In the genomic region with DNA sequence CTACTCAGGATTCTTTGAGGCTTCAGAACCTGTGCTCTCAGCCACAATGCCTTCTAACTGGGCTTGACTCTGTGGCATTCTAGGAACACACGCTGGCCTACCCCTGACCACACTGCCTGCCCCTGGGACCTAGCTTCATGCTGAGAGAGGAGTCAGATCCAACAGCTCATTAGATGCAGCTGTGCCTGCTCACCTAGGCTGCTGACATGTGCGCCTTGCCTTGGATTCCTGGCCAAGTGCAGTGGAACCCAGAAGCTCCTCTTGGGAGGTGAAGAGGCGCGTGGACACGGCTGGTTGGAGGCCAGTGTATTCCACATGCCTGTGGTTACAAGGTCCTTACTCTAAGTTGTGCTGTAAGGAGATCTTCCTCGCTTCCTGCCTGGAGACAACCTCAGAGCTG, we compare ENCODE assay signal across 1 cellular context.
TF ChIP-seq lines count a peak whose summit lies in the region.

No MANE protein-coding gene starts in this region.

TF ChIP-seq in GM23338, 12 proteins besides CTCF, POLR2A, EP300 and RAD21 (continued from another document):
- TF ChIP-seq, protein P1, sequence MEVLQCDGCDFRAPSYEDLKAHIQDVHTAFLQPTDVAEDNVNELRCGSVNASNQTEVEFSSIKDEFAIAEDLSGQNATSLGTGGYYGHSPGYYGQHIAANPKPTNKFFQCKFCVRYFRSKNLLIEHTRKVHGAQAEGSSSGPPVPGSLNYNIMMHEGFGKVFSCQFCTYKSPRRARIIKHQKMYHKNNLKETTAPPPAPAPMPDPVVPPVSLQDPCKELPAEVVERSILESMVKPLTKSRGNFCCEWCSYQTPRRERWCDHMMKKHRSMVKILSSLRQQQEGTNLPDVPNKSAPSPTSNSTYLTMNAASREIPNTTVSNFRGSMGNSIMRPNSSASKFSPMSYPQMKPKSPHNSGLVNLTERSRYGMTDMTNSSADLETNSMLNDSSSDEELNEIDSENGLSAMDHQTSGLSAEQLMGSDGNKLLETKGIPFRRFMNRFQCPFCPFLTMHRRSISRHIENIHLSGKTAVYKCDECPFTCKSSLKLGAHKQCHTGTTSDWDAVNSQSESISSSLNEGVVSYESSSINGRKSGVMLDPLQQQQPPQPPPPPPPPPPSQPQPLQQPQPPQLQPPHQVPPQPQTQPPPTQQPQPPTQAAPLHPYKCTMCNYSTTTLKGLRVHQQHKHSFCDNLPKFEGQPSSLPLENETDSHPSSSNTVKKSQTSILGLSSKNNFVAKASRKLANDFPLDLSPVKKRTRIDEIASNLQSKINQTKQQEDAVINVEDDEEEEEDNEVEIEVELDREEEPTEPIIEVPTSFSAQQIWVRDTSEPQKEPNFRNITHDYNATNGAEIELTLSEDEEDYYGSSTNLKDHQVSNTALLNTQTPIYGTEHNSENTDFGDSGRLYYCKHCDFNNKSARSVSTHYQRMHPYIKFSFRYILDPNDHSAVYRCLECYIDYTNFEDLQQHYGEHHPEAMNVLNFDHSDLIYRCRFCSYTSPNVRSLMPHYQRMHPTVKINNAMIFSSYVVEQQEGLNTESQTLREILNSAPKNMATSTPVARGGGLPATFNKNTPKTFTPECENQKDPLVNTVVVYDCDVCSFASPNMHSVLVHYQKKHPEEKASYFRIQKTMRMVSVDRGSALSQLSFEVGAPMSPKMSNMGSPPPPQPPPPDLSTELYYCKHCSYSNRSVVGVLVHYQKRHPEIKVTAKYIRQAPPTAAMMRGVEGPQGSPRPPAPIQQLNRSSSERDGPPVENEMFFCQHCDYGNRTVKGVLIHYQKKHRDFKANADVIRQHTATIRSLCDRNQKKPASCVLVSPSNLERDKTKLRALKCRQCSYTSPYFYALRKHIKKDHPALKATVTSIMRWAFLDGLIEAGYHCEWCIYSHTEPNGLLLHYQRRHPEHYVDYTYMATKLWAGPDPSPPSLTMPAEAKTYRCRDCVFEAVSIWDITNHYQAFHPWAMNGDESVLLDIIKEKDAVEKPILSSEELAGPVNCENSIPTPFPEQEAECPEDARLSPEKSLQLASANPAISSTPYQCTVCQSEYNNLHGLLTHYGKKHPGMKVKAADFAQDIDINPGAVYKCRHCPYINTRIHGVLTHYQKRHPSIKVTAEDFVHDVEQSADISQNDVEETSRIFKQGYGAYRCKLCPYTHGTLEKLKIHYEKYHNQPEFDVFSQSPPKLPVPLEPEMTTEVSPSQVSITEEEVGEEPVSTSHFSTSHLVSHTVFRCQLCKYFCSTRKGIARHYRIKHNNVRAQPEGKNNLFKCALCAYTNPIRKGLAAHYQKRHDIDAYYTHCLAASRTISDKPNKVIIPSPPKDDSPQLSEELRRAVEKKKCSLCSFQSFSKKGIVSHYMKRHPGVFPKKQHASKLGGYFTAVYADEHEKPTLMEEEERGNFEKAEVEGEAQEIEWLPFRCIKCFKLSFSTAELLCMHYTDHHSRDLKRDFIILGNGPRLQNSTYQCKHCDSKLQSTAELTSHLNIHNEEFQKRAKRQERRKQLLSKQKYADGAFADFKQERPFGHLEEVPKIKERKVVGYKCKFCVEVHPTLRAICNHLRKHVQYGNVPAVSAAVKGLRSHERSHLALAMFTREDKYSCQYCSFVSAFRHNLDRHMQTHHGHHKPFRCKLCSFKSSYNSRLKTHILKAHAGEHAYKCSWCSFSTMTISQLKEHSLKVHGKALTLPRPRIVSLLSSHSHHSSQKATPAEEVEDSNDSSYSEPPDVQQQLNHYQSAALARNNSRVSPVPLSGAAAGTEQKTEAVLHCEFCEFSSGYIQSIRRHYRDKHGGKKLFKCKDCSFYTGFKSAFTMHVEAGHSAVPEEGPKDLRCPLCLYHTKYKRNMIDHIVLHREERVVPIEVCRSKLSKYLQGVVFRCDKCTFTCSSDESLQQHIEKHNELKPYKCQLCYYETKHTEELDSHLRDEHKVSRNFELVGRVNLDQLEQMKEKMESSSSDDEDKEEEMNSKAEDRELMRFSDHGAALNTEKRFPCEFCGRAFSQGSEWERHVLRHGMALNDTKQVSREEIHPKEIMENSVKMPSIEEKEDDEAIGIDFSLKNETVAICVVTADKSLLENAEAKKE (CRISPR knock-in tag; IDR thresholded peaks at IDR 0.05): no peak
- TF ChIP-seq ZNF114 (CRISPR knock-in tag; IDR thresholded peaks at IDR 0.05): no peak
- TF ChIP-seq POLR2AphosphoS5 (IDR thresholded peaks at IDR 0.05; ENCODE audit: low read depth): no peak
- no peak for TF ChIP-seq EZH2phosphoT487 (IDR thresholded peaks at IDR 0.05; ENCODE audit: unreplicated experiment)
- no peak for TF ChIP-seq JUNB (IDR thresholded peaks at IDR 0.05; ENCODE audit: unreplicated experiment)
- TF ChIP-seq STAT1 (IDR thresholded peaks at IDR 0.05; ENCODE audit: unreplicated experiment): no peak
- TF ChIP-seq, protein P2, sequence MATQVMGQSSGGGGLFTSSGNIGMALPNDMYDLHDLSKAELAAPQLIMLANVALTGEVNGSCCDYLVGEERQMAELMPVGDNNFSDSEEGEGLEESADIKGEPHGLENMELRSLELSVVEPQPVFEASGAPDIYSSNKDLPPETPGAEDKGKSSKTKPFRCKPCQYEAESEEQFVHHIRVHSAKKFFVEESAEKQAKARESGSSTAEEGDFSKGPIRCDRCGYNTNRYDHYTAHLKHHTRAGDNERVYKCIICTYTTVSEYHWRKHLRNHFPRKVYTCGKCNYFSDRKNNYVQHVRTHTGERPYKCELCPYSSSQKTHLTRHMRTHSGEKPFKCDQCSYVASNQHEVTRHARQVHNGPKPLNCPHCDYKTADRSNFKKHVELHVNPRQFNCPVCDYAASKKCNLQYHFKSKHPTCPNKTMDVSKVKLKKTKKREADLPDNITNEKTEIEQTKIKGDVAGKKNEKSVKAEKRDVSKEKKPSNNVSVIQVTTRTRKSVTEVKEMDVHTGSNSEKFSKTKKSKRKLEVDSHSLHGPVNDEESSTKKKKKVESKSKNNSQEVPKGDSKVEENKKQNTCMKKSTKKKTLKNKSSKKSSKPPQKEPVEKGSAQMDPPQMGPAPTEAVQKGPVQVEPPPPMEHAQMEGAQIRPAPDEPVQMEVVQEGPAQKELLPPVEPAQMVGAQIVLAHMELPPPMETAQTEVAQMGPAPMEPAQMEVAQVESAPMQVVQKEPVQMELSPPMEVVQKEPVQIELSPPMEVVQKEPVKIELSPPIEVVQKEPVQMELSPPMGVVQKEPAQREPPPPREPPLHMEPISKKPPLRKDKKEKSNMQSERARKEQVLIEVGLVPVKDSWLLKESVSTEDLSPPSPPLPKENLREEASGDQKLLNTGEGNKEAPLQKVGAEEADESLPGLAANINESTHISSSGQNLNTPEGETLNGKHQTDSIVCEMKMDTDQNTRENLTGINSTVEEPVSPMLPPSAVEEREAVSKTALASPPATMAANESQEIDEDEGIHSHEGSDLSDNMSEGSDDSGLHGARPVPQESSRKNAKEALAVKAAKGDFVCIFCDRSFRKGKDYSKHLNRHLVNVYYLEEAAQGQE (IDR thresholded peaks at IDR 0.05; ENCODE audit: unreplicated experiment): no peak
- TF ChIP-seq EZH2 (IDR thresholded peaks at IDR 0.05; ENCODE audit: low read depth, unreplicated experiment): no peak
